In genomic region chr21:33031152-33031551, GRCh38 we compare ENCODE assay signal across 17 cellular contexts. TPM values are rescaled to one million over a fixed set of nuclear protein-coding genes. Genes with fewer than 3 reads are reported as not detected.
"Had no signal": no experiment of that assay in that cellular context is flagged by ENCODE, and none has a peak within 500 bp of the region (broad histone marks: within the 10 kb centered on the region; RNA-seq: fewer than 3 reads in every experiment).

No MANE protein-coding gene starts in this region.

- H3K4me3 ChIP-seq: Peyer's patch, SJSA1 had no signal

- H3K27ac ChIP-seq: Peyer's patch, SJSA1 had no signal

- H3K36me3 ChIP-seq: Peyer's patch, SJSA1 had no signal

- DNase-seq: activated CD4-positive, alpha-beta T cell treated with anti-CD3 and anti-CD28 coated beads for 4 hours; activated CD8-positive, alpha-beta memory T cell treated with anti-CD3 and anti-CD28 coated beads, Interleukin-2, amount 50 U/mL, for 4 hours; activated CD8-positive, alpha-beta T cell treated with anti-CD3 and anti-CD28 coated beads for 36 hours; activated T-cell treated with anti-CD3 and anti-CD28 coated beads, Interleukin-2, amount 50 U/mL, for 72 hours; NCI-H1105 treated with DMSO at 0.1 percent for 48 hours; NCI-H1436 treated with DMSO at 0.1 percent for 48 hours; NCI-H187; NCI-H2081; NCI-H510A treated with DMSO at 0.1 percent for 48 hours; NCI-H69; Peyer's patch; SHP77; SW 1271 had no signal

- H3K9me3 ChIP-seq: Peyer's patch had no signal

RNA-seq across cellular contexts. Expression of gene OLIG2, which starts 5.4 kb away (rescaled TPM):
- total RNA-seq: activated CD8-positive, alpha-beta T cell treated with anti-CD3 and anti-CD28 coated beads for 36 hours; activated T-cell treated with anti-CD3 and anti-CD28 coated beads, Interleukin-2, amount 50 U/mL, for 72 hours; activated T-helper 2 cell treated with anti-CD3 and anti-CD28 coated beads, Interferon-gamma antibody, Interleukin-2, Interleukin-4, amounts not matched to agents 10 μg/mL and 5 μg/mL and 100 μg/mL, durations not matched to agents 14 hours and 24 hours and 36 hours; Peyer's patch; SJSA1; T-helper 1 cell treated with Interleukin-12 subunit alpha and Interleukin-12 subunit beta and Interleukin-4 antibody, amounts not matched to agents 30 ng/mL and 1 ng/mL, for 36 hours had no signal

RNA-seq across cellular contexts. Expression of gene OLIG1, which starts 38.8 kb away (rescaled TPM):
- total RNA-seq: activated T-cell treated with anti-CD3 and anti-CD28 coated beads, Interleukin-2, amount 50 U/mL, for 72 hours; astrocyte; Peyer's patch; SJSA1; T-helper 1 cell treated with Interleukin-12 subunit alpha and Interleukin-12 subunit beta and Interleukin-4 antibody, amounts not matched to agents 30 ng/mL and 1 ng/mL, for 36 hours had no signal
